Comparison of ENCODE assay signal across 8 cellular contexts in genomic region chr19:4866595-4867424, GRCh38. TPM values are rescaled to one million over a fixed set of nuclear protein-coding genes. Genes with fewer than 3 reads are reported as not detected.
DNase-seq lines count a peak whose midpoint lies in the region; TF ChIP-seq lines count a peak whose summit lies in the region.

No MANE protein-coding gene starts in this region.

- H3K9me3 Mint-ChIP-seq in activated T-helper 1 cell treated with anti-CD3 and anti-CD28 coated beads, Interleukin-12 subunit alpha, Interleukin-12 subunit beta, Interleukin-2, Interleukin-4 antibody, amounts not matched to agents 30 ng/mL and 10 ng/mL and 1 ng/mL, durations not matched to agents 14 hours and 24 hours and 36 hours: no peaks in the 10 kb centered on the region

- H3K4me3 Mint-ChIP-seq in activated T-helper 1 cell treated with anti-CD3 and anti-CD28 coated beads, Interleukin-12 subunit alpha, Interleukin-12 subunit beta, Interleukin-2, Interleukin-4 antibody, amounts not matched to agents 30 ng/mL and 10 ng/mL and 1 ng/mL, durations not matched to agents 14 hours and 24 hours and 36 hours: peak overlapping the region; percentile 85

- H3K4me1 ChIP-seq in DOHH2 (ENCODE audit: control insufficient read depth, low read length): peaks cover 72% of the 10 kb centered on the region
- H3K4me1 ChIP-seq in neuron (ENCODE audit: insufficient read depth, low read length): peaks cover 5% of the 10 kb centered on the region
- H3K4me1 ChIP-seq in vagina: peaks cover 22% of the 10 kb centered on the region

- peak overlapping the region; percentile 48 for H3K27ac Mint-ChIP-seq in activated T-helper 1 cell treated with anti-CD3 and anti-CD28 coated beads, Interleukin-12 subunit alpha, Interleukin-12 subunit beta, Interleukin-2, Interleukin-4 antibody, amounts not matched to agents 30 ng/mL and 10 ng/mL and 1 ng/mL, durations not matched to agents 14 hours and 24 hours and 36 hours

- no peak for TF ChIP-seq POLR2A in vagina (IDR thresholded peaks at IDR 0.05)

- no peaks in the 10 kb centered on the region for H3K9me2 ChIP-seq in DOHH2 (replicated peaks; ENCODE audit: control insufficient read depth, low read length)

- peaks cover 28% of the 10 kb centered on the region for H3K4me1 Mint-ChIP-seq in activated T-helper 1 cell treated with anti-CD3 and anti-CD28 coated beads, Interleukin-12 subunit alpha, Interleukin-12 subunit beta, Interleukin-2, Interleukin-4 antibody, amounts not matched to agents 30 ng/mL and 10 ng/mL and 1 ng/mL, durations not matched to agents 14 hours and 24 hours and 36 hours (ENCODE audit: low read depth)

- peak overlapping the region; percentile 98 for H3K4me3 ChIP-seq in DOHH2 (ENCODE audit: low read length)
- peak overlapping the region; percentile 90 for H3K4me3 ChIP-seq in fibroblast of pulmonary artery (replicated peaks; ENCODE audit: low read depth, low read length)
- H3K4me3 ChIP-seq in neuron (ENCODE audit: low read length): peak overlapping the region; percentile 85
- H3K4me3 ChIP-seq in vagina: peak overlapping the region; percentile 86 to 94

- peak overlapping the region; percentile 89 for H2AFZ ChIP-seq in neuron (ENCODE audit: low read depth, low read length)

- H3K36me3 ChIP-seq in DOHH2 (ENCODE audit: control insufficient read depth, low read length) (peaks cover 36% of the 10 kb centered on the region), neuron (ENCODE audit: insufficient read depth, low read length) (peaks cover 3% of the 10 kb centered on the region), vagina (no peaks in the 10 kb centered on the region)

- H3K27me3 ChIP-seq in DOHH2 (ENCODE audit: control insufficient read depth, low read length) (no peaks in the 10 kb centered on the region), neuron (ENCODE audit: insufficient read depth, low read length) (no peaks in the 10 kb centered on the region), vagina (no peaks in the 10 kb centered on the region)

- peaks cover 49% of the 10 kb centered on the region for H3K79me2 ChIP-seq in DOHH2 (ENCODE audit: control insufficient read depth, low read length)

- peaks cover 2% of the 10 kb centered on the region for H3K27me3 Mint-ChIP-seq in activated T-helper 1 cell treated with anti-CD3 and anti-CD28 coated beads, Interleukin-12 subunit alpha, Interleukin-12 subunit beta, Interleukin-2, Interleukin-4 antibody, amounts not matched to agents 30 ng/mL and 10 ng/mL and 1 ng/mL, durations not matched to agents 14 hours and 24 hours and 36 hours (ENCODE audit: insufficient read depth)

- H3K4me2 ChIP-seq in DOHH2 (ENCODE audit: low read length): peak overlapping the region; percentile 97

- DNase-seq in NCI-H226 (peak; percentile 43), fibroblast of pulmonary artery (ENCODE audit: low read depth) (peak; percentile 38), vagina (ENCODE audit: extremely low spot score in 2 of 2) (no peak), superior temporal gyrus (ENCODE audit: extremely low spot score) (no peak), NCI-H526 (lab: John Stamatoyannopoulos, UW) (no peak)
- DNase-seq in activated T-helper 1 cell treated with anti-CD3 and anti-CD28 coated beads, Interleukin-12 subunit alpha, Interleukin-12 subunit beta, Interleukin-2, Interleukin-4 antibody, amounts not matched to agents 30 ng/mL and 10 ng/mL and 1 ng/mL, durations not matched to agents 14 hours and 24 hours and 36 hours (ENCODE audit: low spot score): peak; percentile 14

- intact Hi-C loops in activated T-helper 1 cell treated with anti-CD3 and anti-CD28 coated beads, Interleukin-12 subunit alpha, Interleukin-12 subunit beta, Interleukin-2, Interleukin-4 antibody, amounts not matched to agents 30 ng/mL and 10 ng/mL and 1 ng/mL, durations not matched to agents 14 hours and 24 hours and 36 hours (cut with micrococcal nuclease): loop anchor here (1.0 to 5.0 kb wide), 8 partner anchors 36 to 197 kb away; partner anchors contain the start of genes FEM1A, MYDGF and TICAM1
- intact Hi-C loops in vagina (cut with DNase I): loop anchor here (5.0 to 10.0 kb wide), 2 partner anchors 45 to 108 kb away; no protein-coding TSS in a partner anchor

- TF ChIP-seq CTCF in DOHH2 (IDR thresholded peaks at IDR 0.05; ENCODE audit: low read depth, low read length, poor library complexity, severe bottlenecking) (no peak), fibroblast of pulmonary artery (IDR thresholded peaks at IDR 0.05; ENCODE audit: low read length, missing control alignments) (no peak), vagina (IDR thresholded peaks at IDR 0.05) (no peak)

- no peaks in the 10 kb centered on the region for H4K20me1 ChIP-seq in DOHH2 (ENCODE audit: control insufficient read depth, insufficient read depth, low read depth, low read length)

- H3K27ac ChIP-seq in DOHH2 (ENCODE audit: low read depth, low read length) (peak overlapping the region; percentile 75), vagina (peak overlapping the region; percentile 91)

- H3F3A ChIP-seq in DOHH2 (ENCODE audit: control insufficient read depth, insufficient read depth): peaks cover 11% of the 10 kb centered on the region

- H3K9me3 ChIP-seq in DOHH2 (ENCODE audit: control insufficient read depth, insufficient read depth, low read length) (no peaks in the 10 kb centered on the region), neuron (ENCODE audit: low read length) (no peaks in the 10 kb centered on the region), vagina (no peaks in the 10 kb centered on the region)

- H3K36me3 Mint-ChIP-seq in activated T-helper 1 cell treated with anti-CD3 and anti-CD28 coated beads, Interleukin-12 subunit alpha, Interleukin-12 subunit beta, Interleukin-2, Interleukin-4 antibody, amounts not matched to agents 30 ng/mL and 10 ng/mL and 1 ng/mL, durations not matched to agents 14 hours and 24 hours and 36 hours (ENCODE audit: low read depth): no peaks in the 10 kb centered on the region

RNA-seq across cellular contexts. Expression of gene PLIN3, which starts 0.7 kb away (rescaled TPM):
- total RNA-seq in activated T-helper 1 cell treated with anti-CD3 and anti-CD28 coated beads, Interleukin-12 subunit alpha, Interleukin-12 subunit beta, Interleukin-2, Interleukin-4 antibody, amounts not matched to agents 30 ng/mL and 10 ng/mL and 1 ng/mL, durations not matched to agents 14 hours and 24 hours and 36 hours: 33.1 and 33.2 TPM in 2 replicates
- total RNA-seq in vagina: 93.8 TPM

RNA-seq across cellular contexts. Expression of gene TICAM1, which starts 35.3 kb away (rescaled TPM):
- total RNA-seq in activated T-helper 1 cell treated with anti-CD3 and anti-CD28 coated beads, Interleukin-12 subunit alpha, Interleukin-12 subunit beta, Interleukin-2, Interleukin-4 antibody, amounts not matched to agents 30 ng/mL and 10 ng/mL and 1 ng/mL, durations not matched to agents 14 hours and 24 hours and 36 hours: 31.2 and 33.3 TPM in 2 replicates
- 16.5 TPM for total RNA-seq in vagina

RNA-seq across cellular contexts. Expression of gene ARRDC5, which starts 35.9 kb away (rescaled TPM):
- total RNA-seq in activated T-helper 1 cell treated with anti-CD3 and anti-CD28 coated beads, Interleukin-12 subunit alpha, Interleukin-12 subunit beta, Interleukin-2, Interleukin-4 antibody, amounts not matched to agents 30 ng/mL and 10 ng/mL and 1 ng/mL, durations not matched to agents 14 hours and 24 hours and 36 hours: 0.29 and 0.57 TPM in 2 replicates
- 0.98 TPM for total RNA-seq in vagina

RNA-seq across cellular contexts. Expression of gene UHRF1, which starts 42.5 kb away (rescaled TPM):
- total RNA-seq in activated T-helper 1 cell treated with anti-CD3 and anti-CD28 coated beads, Interleukin-12 subunit alpha, Interleukin-12 subunit beta, Interleukin-2, Interleukin-4 antibody, amounts not matched to agents 30 ng/mL and 10 ng/mL and 1 ng/mL, durations not matched to agents 14 hours and 24 hours and 36 hours: 142 and 143 TPM in 2 replicates
- 2.0 TPM for total RNA-seq in vagina

Comparison
In these comparisons a context has a peak if more than half of its experiments do, and no peak if none do; other contexts are left out.
1. DNase-seq: peak in NCI-H226 (single experiment), activated T-helper 1 cell treated with anti-CD3 and anti-CD28 coated beads, Interleukin-12 subunit alpha, Interleukin-12 subunit beta, Interleukin-2, Interleukin-4 antibody, amounts not matched to agents 30 ng/mL and 10 ng/mL and 1 ng/mL, durations not matched to agents 14 hours and 24 hours and 36 hours (single experiment) and fibroblast of pulmonary artery (single experiment); none in vagina (0 of 2), superior temporal gyrus (single experiment) and NCI-H526 (0 of 2).
2. Peak in every context shown above with its lines, with median percentiles within 50 percentile points of each other: H3K4me3 ChIP-seq.